In the genomic region with DNA sequence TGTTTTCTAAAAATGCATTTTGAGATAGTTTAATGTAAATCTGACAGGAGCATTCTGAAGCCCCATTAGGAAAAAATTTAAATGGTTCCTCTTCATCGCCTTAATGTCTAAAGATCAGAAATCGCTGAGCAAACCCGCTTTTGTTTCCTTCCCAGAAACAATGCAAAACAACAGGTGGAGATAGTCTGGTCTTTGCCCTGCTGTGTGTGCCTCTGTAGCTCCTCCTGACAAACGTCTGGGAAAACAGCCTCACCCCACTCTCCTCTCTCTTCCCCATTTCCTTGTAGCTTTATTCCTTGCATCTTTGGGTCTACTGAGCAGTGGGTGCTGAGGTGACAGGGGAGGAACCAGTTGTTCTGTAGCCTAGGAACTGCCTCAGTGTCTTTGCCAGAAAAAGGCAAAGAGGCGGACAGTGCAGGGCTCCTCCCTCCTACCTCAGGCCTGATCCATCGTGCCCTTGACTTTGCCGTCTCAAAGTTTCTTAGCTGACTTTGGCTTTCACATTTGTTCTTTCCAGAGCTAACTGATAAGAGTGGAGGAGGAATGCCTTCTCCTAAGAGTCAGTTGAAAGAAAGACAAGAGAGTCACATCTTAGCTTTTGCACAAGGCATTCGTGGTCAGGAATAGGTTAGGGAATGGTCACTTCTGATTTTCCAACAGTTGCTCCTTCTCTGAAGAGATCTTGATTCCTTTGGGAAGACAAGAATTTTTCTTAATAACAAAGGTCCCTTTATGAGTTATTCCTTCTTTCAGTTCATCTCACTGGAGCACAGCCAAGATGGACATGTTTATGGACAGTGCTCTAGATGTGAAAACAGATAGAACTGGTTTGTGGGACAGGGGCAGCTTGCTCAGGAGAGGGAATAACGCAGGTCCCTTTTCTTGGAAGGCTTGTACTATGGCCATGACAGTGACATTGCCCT, we compare ENCODE assay signal across 15 cellular contexts. TPM values are rescaled to one million over a fixed set of nuclear protein-coding genes. Genes with fewer than 3 reads are reported as not detected.
DNase-seq lines count a peak whose midpoint lies in the region; TF ChIP-seq lines count a peak whose summit lies in the region.
"Had no signal": no experiment of that assay in that cellular context is flagged by ENCODE, and none has a peak within 500 bp of the region (broad histone marks: within the 10 kb centered on the region; RNA-seq: fewer than 3 reads in every experiment).

No MANE protein-coding gene starts in this region.

- H3K9ac ChIP-seq in smooth muscle cell (ENCODE audit: low read depth) = no peak overlapping the region

- H3K4me1 ChIP-seq in adrenal gland (replicated peaks in 1 of 2) (peaks cover 0 to 11% of the 10 kb centered on the region in 2 donors), smooth muscle cell (ENCODE audit: low read depth) (no peaks in the 10 kb centered on the region)
- H3K4me1 ChIP-seq: pancreas had no signal

- DNase-seq in LHCN-M2 (ENCODE audit: low read depth) (peak; percentile 55), adrenal gland (peak in 4 of 7 donors; percentile 25 to 40 (median 36)), glutamatergic neuron (no peak), superior temporal gyrus (ENCODE audit: extremely low spot score) (peak; percentile 39), smooth muscle cell (lab: John Stamatoyannopoulos, UW; ENCODE audit: unreplicated experiment) (no peak), DMS 273 treated with DMSO at 0.1 percent for 48 hours (lab: John Stamatoyannopoulos, UW) (no peak)
- no peak for DNase-seq in activated T-cell treated with anti-CD3 and anti-CD28 coated beads, Interleukin-2, amount 50 U/mL, for 48 hours
- DNase-seq: activated T-cell treated with anti-CD3 and anti-CD28 coated beads, Interleukin-2, amount 50 U/mL, for 72 hours; aorta; CD4-positive, CD25-positive, alpha-beta regulatory T cell; NCI-H2029; NCI-H748 treated with DMSO at 0.1 percent for 48 hours; pancreas; trophoblast cell had no signal

- WGBS in adrenal gland, 4 donors = 57 to 59% (median 58%) methylated on average over 9 of the region's 9 CpGs
- WGBS in smooth muscle cell (ENCODE audit: low lambda C conversion rate) = 85% methylated on average over 9 of the region's 9 CpGs

- intact Hi-C loops in adrenal gland (cut with DNase I) = no loop called here

- H3K36me3 ChIP-seq in adrenal gland (replicated peaks in 1 of 2) (no peaks in the 10 kb centered on the region), smooth muscle cell (ENCODE audit: low read depth) (no peaks in the 10 kb centered on the region)
- H3K36me3 ChIP-seq: pancreas had no signal

- H3K9me3 ChIP-seq in adrenal gland (replicated peaks in 1 of 3) = no peaks in the 10 kb centered on the region
- no peaks in the 10 kb centered on the region for H3K9me3 ChIP-seq in smooth muscle cell (replicated peaks; ENCODE audit: low read depth)
- H3K9me3 ChIP-seq: pancreas had no signal

- H4K20me1 ChIP-seq in smooth muscle cell (ENCODE audit: low read depth) = no peaks in the 10 kb centered on the region

- H3K4me3 ChIP-seq in adrenal gland = no peak overlapping the region
- H3K4me3 ChIP-seq in smooth muscle cell = no peak overlapping the region
- H3K4me3 ChIP-seq: pancreas had no signal

- TF ChIP-seq POLR2A in adrenal gland (IDR thresholded peaks at IDR 0.05) = no peak

- H3K4me1 Mint-ChIP-seq in glutamatergic neuron (ENCODE audit: low read depth, unreplicated experiment) = peaks cover 4% of the 10 kb centered on the region
- H3K4me1 Mint-ChIP-seq: CD4-positive, CD25-positive, alpha-beta regulatory T cell had no signal

- H3K4me3 Mint-ChIP-seq in glutamatergic neuron (ENCODE audit: unreplicated experiment) = no peak overlapping the region
- H3K4me3 Mint-ChIP-seq: activated T-cell treated with anti-CD3 and anti-CD28 coated beads, Interleukin-2, amount 50 U/mL, for 72 hours; CD4-positive, CD25-positive, alpha-beta regulatory T cell had no signal

- H3K4me2 ChIP-seq in smooth muscle cell = no peak overlapping the region

- peaks cover 5% of the 10 kb centered on the region for H3K36me3 Mint-ChIP-seq in glutamatergic neuron (ENCODE audit: unreplicated experiment)

- TF ChIP-seq CTCF in adrenal gland (IDR thresholded peaks at IDR 0.05) (no peak), glutamatergic neuron (IDR thresholded peaks at IDR 0.05; ENCODE audit: partially characterized antibody, unreplicated experiment) (no peak), smooth muscle cell (IDR thresholded peaks at IDR 0.05; ENCODE audit: borderline replicate concordance, insufficient read depth, poor library complexity, severe bottlenecking) (no peak)

- H3K9me3 Mint-ChIP-seq in glutamatergic neuron (ENCODE audit: unreplicated experiment) = peaks cover 7% of the 10 kb centered on the region
- H3K9me3 Mint-ChIP-seq: activated T-cell treated with anti-CD3 and anti-CD28 coated beads, Interleukin-2, amount 50 U/mL, for 72 hours; CD4-positive, CD25-positive, alpha-beta regulatory T cell had no signal

- no peaks in the 10 kb centered on the region for H3K79me2 ChIP-seq in smooth muscle cell (ENCODE audit: low read depth)

- H2AFZ ChIP-seq in smooth muscle cell (ENCODE audit: low read depth) = no peak overlapping the region

- H3K27me3 ChIP-seq in adrenal gland = no peaks in the 10 kb centered on the region
- no peaks in the 10 kb centered on the region for H3K27me3 ChIP-seq in smooth muscle cell (ENCODE audit: low read depth)
- H3K27me3 ChIP-seq: pancreas had no signal

- H3F3A ChIP-seq in smooth muscle cell (ENCODE audit: low read depth) = no peaks in the 10 kb centered on the region

- H3K27ac Mint-ChIP-seq in glutamatergic neuron (ENCODE audit: unreplicated experiment) = peak overlapping the region; percentile 8
- H3K27ac Mint-ChIP-seq: activated T-cell treated with anti-CD3 and anti-CD28 coated beads, Interleukin-2, amount 50 U/mL, for 72 hours had no signal

- peaks cover 7% of the 10 kb centered on the region for H3K27me3 Mint-ChIP-seq in glutamatergic neuron (ENCODE audit: unreplicated experiment)
- H3K27me3 Mint-ChIP-seq: CD4-positive, CD25-positive, alpha-beta regulatory T cell had no signal

- peak overlapping the region in 2 of 5 donors; percentile 7 to 56 for H3K27ac ChIP-seq in adrenal gland
- H3K27ac ChIP-seq in smooth muscle cell (ENCODE audit: low read depth) = no peak overlapping the region
- H3K27ac ChIP-seq: pancreas had no signal

RNA-seq across cellular contexts. Expression of gene SYT11, which starts 24.9 kb away (rescaled TPM):
- total RNA-seq in LHCN-M2 (2014; rRNA removed) (14.5 and 17.4 TPM in 2 replicates), adrenal gland (10 to 100 TPM in 4 of 8 donors, 1 to 10 TPM in 4; 3.0 to 28.2 (median 8.1) TPM), glutamatergic neuron (ENCODE audit: unreplicated experiment) (419 TPM), smooth muscle cell (3.4 and 4.6 TPM in 2 replicates)
- 11.1 TPM for polyA plus RNA-seq in LHCN-M2 (2012)
- polyA plus RNA-seq in adrenal gland (10 to 100 TPM in 1 of 3 donors, 1 to 10 TPM in 2; 1.1 to 19.2 (median 2.8) TPM), smooth muscle cell (2.1 and 2.9 TPM in 2 replicates)

RNA-seq across cellular contexts. Expression of gene RIT1, which starts 26.9 kb away (rescaled TPM):
- total RNA-seq in LHCN-M2 (2014; rRNA removed) (23.1 and 32.9 TPM in 2 replicates), adrenal gland (10 to 100 TPM; 19.4 to 39.5 (median 31.2) TPM), glutamatergic neuron (ENCODE audit: unreplicated experiment) (35.9 TPM), smooth muscle cell (59.6 and 65.3 TPM in 2 replicates)
- 30.2 TPM for polyA plus RNA-seq in LHCN-M2 (2012)
- polyA plus RNA-seq in adrenal gland (10 to 100 TPM; 10.3 to 18.2 (median 16.2) TPM), smooth muscle cell (63.6 and 64.4 TPM in 2 replicates)

RNA-seq across cellular contexts. Expression of gene GON4L, which starts 27.3 kb away (rescaled TPM):
- 20.5 and 21.1 TPM in 2 replicates for total RNA-seq in LHCN-M2 (2014; rRNA removed)
- polyA plus RNA-seq in LHCN-M2 (2012) = 9.0 TPM
- 10 to 100 TPM; 13.7 to 41.7 (median 35.0) TPM for total RNA-seq in adrenal gland
- polyA plus RNA-seq in adrenal gland = 10 to 100 TPM; 22.4 to 40.3 (median 32.8) TPM
- 82.8 TPM for total RNA-seq in glutamatergic neuron (ENCODE audit: unreplicated experiment)
- total RNA-seq in smooth muscle cell = 21.0 and 22.2 TPM in 2 replicates
- polyA plus RNA-seq in smooth muscle cell = 40.8 and 45.3 TPM in 2 replicates

RNA-seq across cellular contexts. Expression of gene KHDC4, which starts 49.9 kb away (rescaled TPM):
- 29.6 and 30.3 TPM in 2 replicates for total RNA-seq in LHCN-M2 (2014; rRNA removed)
- 11.4 TPM for polyA plus RNA-seq in LHCN-M2 (2012)
- 10 to 100 TPM; 16.8 to 48.5 (median 37.8) TPM for total RNA-seq in adrenal gland
- polyA plus RNA-seq in adrenal gland = 10 to 100 TPM; 33.2 to 46.4 (median 37.0) TPM
- total RNA-seq in glutamatergic neuron (ENCODE audit: unreplicated experiment) = 51.8 TPM
- total RNA-seq in smooth muscle cell = 35.6 and 41.7 TPM in 2 replicates
- polyA plus RNA-seq in smooth muscle cell = 14.9 and 18.3 TPM in 2 replicates

RNA-seq across cellular contexts. Expression of gene RXFP4, which starts 57.1 kb away (rescaled TPM):
- not detected in 2 replicates for total RNA-seq in LHCN-M2 (2014; rRNA removed)
- not detected for polyA plus RNA-seq in LHCN-M2 (2012)
- not detected for total RNA-seq in adrenal gland
- polyA plus RNA-seq in adrenal gland = not detected
- total RNA-seq in glutamatergic neuron (ENCODE audit: unreplicated experiment) = not detected
- total RNA-seq in smooth muscle cell = not detected in 2 replicates
- 0.66 and 1.5 TPM in 2 replicates for polyA plus RNA-seq in smooth muscle cell
- total RNA-seq: activated T-cell treated with anti-CD3 and anti-CD28 coated beads, Interleukin-2, amount 50 U/mL, for 72 hours; aorta; CD4-positive, CD25-positive, alpha-beta regulatory T cell; mesenteric fat pad had no signal
- polyA plus RNA-seq: aorta had no signal

Comparison
In these comparisons a context has a peak if more than half of its experiments do, and no peak if none do; other contexts are left out.
1. DNase-seq: peak in LHCN-M2 (single experiment), adrenal gland (4 of 7) and superior temporal gyrus (single experiment); none in glutamatergic neuron (single experiment), smooth muscle cell (single experiment), activated T-cell treated with anti-CD3 and anti-CD28 coated beads, Interleukin-2, amount 50 U/mL, for 48 hours (0 of 2) and DMS 273 treated with DMSO at 0.1 percent for 48 hours (single experiment).
2. RNA of gene SYT11, which starts 24.9 kb away (total RNA-seq): 419 TPM in glutamatergic neuron (single experiment); 14.5 to 17.4 TPM in LHCN-M2, 3.0 to 28.2 TPM in adrenal gland and 3.4 to 4.6 TPM in smooth muscle cell; every median in the first group is over 10 times any median in the second.